Comparison of ENCODE assay signal across 27 cellular contexts in the genomic region with DNA sequence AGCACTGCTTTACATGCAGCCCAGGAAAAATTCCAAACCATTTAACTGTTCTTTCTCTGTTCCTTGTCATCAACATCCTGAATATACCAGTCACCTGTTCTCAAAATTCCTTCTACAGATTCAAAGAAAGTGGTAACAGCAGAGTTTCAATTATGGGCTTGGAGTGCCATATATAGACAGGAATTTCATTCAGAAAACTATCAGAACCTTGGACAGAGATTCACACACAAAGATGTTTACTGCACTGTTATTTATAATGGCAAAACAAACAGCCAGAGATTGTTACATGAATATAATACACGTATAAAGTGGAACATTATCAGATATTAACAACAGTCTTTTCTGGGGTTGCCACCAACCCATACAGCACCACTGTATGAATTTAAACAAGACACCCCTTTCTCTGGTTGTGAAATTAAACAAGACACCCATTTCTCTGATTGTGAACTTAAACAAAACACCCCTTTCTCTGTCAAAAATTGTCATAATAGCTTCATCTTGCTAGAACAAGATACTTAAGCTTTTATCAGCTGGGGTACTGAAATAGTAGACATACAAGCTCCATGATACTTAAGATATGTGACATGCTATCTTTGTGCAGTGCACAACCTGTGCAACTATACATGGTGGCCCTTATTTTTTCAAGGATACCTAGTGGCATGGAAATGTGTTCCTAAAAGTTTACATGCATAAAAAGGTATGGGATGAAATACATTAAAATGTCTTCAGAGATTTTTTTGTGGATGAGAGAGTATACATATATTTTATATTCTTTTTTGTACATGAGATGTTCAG.
"Had no signal": no experiment of that assay in that cellular context is flagged by ENCODE, and none has a peak within 500 bp of the region (broad histone marks: within the 10 kb centered on the region; RNA-seq: fewer than 3 reads in every experiment).

No MANE protein-coding gene starts in this region.

- H3K4me3 ChIP-seq: adrenal gland, ascending aorta, breast epithelium, hepatocyte, left lung, spleen, thoracic aorta, upper lobe of left lung had no signal

- DNase-seq: activated B cell treated with CpG ODN at 0.5 μM for 24 hours; activated CD4-positive, alpha-beta T cell treated with anti-CD3 and anti-CD28 coated beads for 36 hours; activated CD4-positive, alpha-beta T cell treated with anti-CD3 and anti-CD28 coated beads, Interleukin-2, amount 50 U/mL, for 4 hours; activated CD8-positive, alpha-beta memory T cell treated with anti-CD3 and anti-CD28 coated beads for 24 hours; activated CD8-positive, alpha-beta memory T cell treated with anti-CD3 and anti-CD28 coated beads, Interleukin-2, amount 50 U/mL, for 4 hours; activated T-cell treated with anti-CD3 and anti-CD28 coated beads, Interleukin-2, amount 50 U/mL, for 24 hours; adrenal gland; cortex of kidney; foreskin melanocyte; glutamatergic neuron; immature natural killer cell; left lung; mammary epithelial cell; natural killer cell; spleen; stimulated activated CD4-positive, alpha-beta T cell treated with anti-CD3 and anti-CD28 coated beads, Interleukin-4, amount 100 ng/mL, for 1 hour; stimulated activated naive CD4-positive, alpha-beta T cell treated with Interleukin-2 at 50 U/mL for 16 hours; T1000; upper lobe of left lung had no signal

- H3K9me3 ChIP-seq: adrenal gland, thoracic aorta, upper lobe of left lung had no signal

- H3K4me3 Mint-ChIP-seq: activated B cell treated with CpG ODN at 0.5 μM for 24 hours; activated CD4-positive, alpha-beta T cell treated with anti-CD3 and anti-CD28 coated beads for 36 hours; activated T-cell treated with anti-CD3 and anti-CD28 coated beads, Interleukin-2, amount 50 U/mL, for 24 hours; activated T-helper 17 cell treated with anti-CD3 and anti-CD28 coated beads, Interleukin-2, amount 50 U/mL, for 72 hours; immature natural killer cell; mesothelial cell of epicardium; natural killer cell had no signal

- H3K4me1 ChIP-seq: adrenal gland, ascending aorta, breast epithelium, left lung, spleen, upper lobe of left lung had no signal

- H3K27me3 ChIP-seq: adrenal gland, ascending aorta, breast epithelium, hepatocyte, upper lobe of left lung had no signal

- H3K4me2 ChIP-seq: hepatocyte had no signal

- H3K4me1 Mint-ChIP-seq: activated B cell treated with CpG ODN at 0.5 μM for 24 hours; activated CD4-positive, alpha-beta T cell treated with anti-CD3 and anti-CD28 coated beads for 36 hours; activated T-helper 17 cell treated with anti-CD3 and anti-CD28 coated beads, Interleukin-2, amount 50 U/mL, for 72 hours; immature natural killer cell; mesothelial cell of epicardium; natural killer cell had no signal

- H3K79me2 ChIP-seq: hepatocyte had no signal

- ATAC-seq: activated CD4-positive, alpha-beta T cell treated with anti-CD3 and anti-CD28 coated beads for 36 hours; activated naive CD4-positive, alpha-beta T cell treated with anti-CD3 and anti-CD28 coated beads, Interleukin-2, amount 50 U/mL, for 72 hours; activated T-helper 17 cell treated with anti-CD3 and anti-CD28 coated beads, Interleukin-2, amount 50 U/mL, for 72 hours; left lung; natural killer cell had no signal

- H2AFZ ChIP-seq: hepatocyte had no signal

- H3K36me3 Mint-ChIP-seq: activated naive CD4-positive, alpha-beta T cell treated with anti-CD3 and anti-CD28 coated beads, Interleukin-2, amount 50 U/mL, for 72 hours; immature natural killer cell; mesothelial cell of epicardium; natural killer cell had no signal

- H3K27ac ChIP-seq: adrenal gland, ascending aorta, breast epithelium, hepatocyte, left lung, spleen, thoracic aorta, upper lobe of left lung had no signal

- H3K27ac Mint-ChIP-seq: activated B cell treated with CpG ODN at 0.5 μM for 24 hours; activated CD4-positive, alpha-beta T cell treated with anti-CD3 and anti-CD28 coated beads for 36 hours; activated naive CD4-positive, alpha-beta T cell treated with anti-CD3 and anti-CD28 coated beads, Interleukin-2, amount 50 U/mL, for 72 hours; activated T-cell treated with anti-CD3 and anti-CD28 coated beads, Interleukin-2, amount 50 U/mL, for 24 hours; activated T-helper 17 cell treated with anti-CD3 and anti-CD28 coated beads, Interleukin-2, amount 50 U/mL, for 72 hours; immature natural killer cell; mesothelial cell of epicardium; natural killer cell; progenitor cell of endocrine pancreas had no signal

- H3K36me3 ChIP-seq: adrenal gland, ascending aorta, breast epithelium, left lung, spleen, thoracic aorta, upper lobe of left lung had no signal
